10 cellular contexts compared by ENCODE assay signal in the genomic region with DNA sequence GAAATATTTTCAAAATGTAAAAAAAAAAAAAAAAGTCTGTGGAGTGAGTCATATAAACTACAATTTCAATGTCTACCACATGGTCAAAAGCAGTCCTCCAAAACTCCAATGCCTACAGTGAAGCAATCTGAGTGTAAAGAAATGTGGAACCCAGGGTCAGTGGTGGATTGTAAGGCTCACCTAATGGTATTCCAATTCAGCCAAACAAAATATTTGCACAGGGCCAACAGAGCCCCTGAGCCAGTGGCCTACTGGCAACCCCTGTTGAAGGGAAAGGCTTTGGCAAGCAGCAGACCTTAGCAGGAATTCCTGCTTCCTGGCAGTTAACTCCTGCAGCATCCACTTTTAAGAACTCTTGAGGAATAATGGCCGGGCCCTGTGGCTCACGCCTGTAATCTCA. TPM values are rescaled to one million over a fixed set of nuclear protein-coding genes. Genes with fewer than 3 reads are reported as not detected.
DNase-seq lines count a peak whose midpoint lies in the region; ATAC-seq and TF ChIP-seq lines count a peak whose summit lies in the region.
"Had no signal": no experiment of that assay in that cellular context is flagged by ENCODE, and none has a peak within 500 bp of the region (broad histone marks: within the 10 kb centered on the region; RNA-seq: fewer than 3 reads in every experiment).

No MANE protein-coding gene starts in this region.

- no peak overlapping the region for H3K27ac ChIP-seq in HEK293 (ENCODE audit: extremely low read depth, low read depth, low read length)
- no peak overlapping the region for H3K27ac ChIP-seq in liver (ENCODE audit: low read depth in 1 of 2, low read length in 2 of 2)
- H3K27ac ChIP-seq: KMS-11 had no signal

- H3K27me3 ChIP-seq in BJ (ENCODE audit: control insufficient read depth, insufficient read depth, low read length) = no peaks in the 10 kb centered on the region
- no peaks in the 10 kb centered on the region for H3K27me3 ChIP-seq in liver (ENCODE audit: control insufficient read depth in 4 of 4, insufficient read depth in 4 of 4, low read length in 3 of 4)
- H3K27me3 ChIP-seq: heart left ventricle had no signal

- H3K36me3 ChIP-seq in BJ (ENCODE audit: control insufficient read depth, insufficient read depth, low read length) = peaks cover under 1% of the 10 kb centered on the region; the same call in 1 of the 2 replicates
- peaks cover 15 to 68% of the 10 kb centered on the region in 2 experiments; a peak in 2 of 3 replicates for H3K36me3 ChIP-seq in HEK293 (ENCODE audit: control insufficient read depth in 2 of 2, insufficient read depth in 1 of 2, low read length in 2 of 2)
- peaks cover 0 to 2% (median 0%) of the 10 kb centered on the region in 4 donors for H3K36me3 ChIP-seq in liver (ENCODE audit: control insufficient read depth in 4 of 4, insufficient read depth in 3 of 4, low read depth in 1 of 4, low read length in 3 of 4)

- no peak for ATAC-seq in GM21390 (IDR thresholded peaks at IDR 0.05; ENCODE audit: unreplicated experiment)

- TF ChIP-seq CTCF in BJ (IDR thresholded peaks at IDR 0.05; ENCODE audit: insufficient read depth, low read depth, low read length) (no peak), HEK293 (tag by site-specific recombination; IDR thresholded peaks at IDR 0.05) (no peak), astrocyte of the cerebellum (IDR thresholded peaks at IDR 0.05; ENCODE audit: low read depth, low read length, missing control alignments) (no peak), liver (IDR thresholded peaks at IDR 0.05; ENCODE audit: low read depth, low read length, missing input control) (no peak)

- no peak overlapping the region for H3K9ac ChIP-seq in liver (ENCODE audit: low read depth in 1 of 2, low read length in 2 of 2)
- H3K9ac ChIP-seq: KMS-11 had no signal

- in situ Hi-C loops in astrocyte of the cerebellum (cut with HindIII; ENCODE audit: low sequenced_read_pairs) = no loop called here

- CTCF ChIA-PET in BJ (lab: Yijun Ruan, JAX) (interaction anchor here (0.6 to 1.2 kb wide), 2 partner anchors 59 to 79 kb away, joined by 4 to 6 read pairs; no protein-coding TSS in a partner anchor), HEK293 (lab: Yijun Ruan, JAX) (interaction anchor here (0.7 kb wide), 1 partner anchor 15 kb away, joined by 3 read pairs; no protein-coding TSS in a partner anchor)

- no peaks in the 10 kb centered on the region for H3K4me1 ChIP-seq in HEK293 (ENCODE audit: control insufficient read depth, insufficient read depth, low read length)
- H3K4me1 ChIP-seq in liver (ENCODE audit: control insufficient read depth in 4 of 4, insufficient read depth in 4 of 4, low read length in 3 of 4) = peaks cover 11 to 28% (median 14%) of the 10 kb centered on the region in 4 donors

- peak; percentile 32 to 49 for TF ChIP-seq RAD21 in liver (IDR thresholded peaks at IDR 0.05)

- 63% methylated on average over 2 of the region's 2 CpGs for WGBS in liver

- H3K9me3 ChIP-seq in HEK293 (ENCODE audit: control insufficient read depth, insufficient read depth, low read depth, low read length) = no peaks in the 10 kb centered on the region
- no peaks in the 10 kb centered on the region for H3K9me3 ChIP-seq in liver (ENCODE audit: control insufficient read depth in 4 of 4, low read length in 3 of 4)
- H3K9me3 ChIP-seq: heart left ventricle had no signal

- POLR2A ChIA-PET in BJ (lab: Charles Lee) (no interaction called here), HEK293 (lab: Yijun Ruan, JAX) (no interaction called here)

- H3K4me3 ChIP-seq in BJ (ENCODE audit: low read depth, low read length) (no peak overlapping the region), HEK293 (ENCODE audit: low read depth, low read length) (no peak overlapping the region), astrocyte of the cerebellum (ENCODE audit: low read depth, low read length) (no peak overlapping the region), liver (ENCODE audit: low read depth in 1 of 3, low read length in 3 of 3) (no peak overlapping the region)
- H3K4me3 ChIP-seq: heart left ventricle had no signal

- DNase-seq in BJ (ENCODE audit: low read depth) (peak; percentile 36), astrocyte of the cerebellum (ENCODE audit: low read depth) (peak; percentile 97), NCI-H524 treated with DMSO at 0.1 percent for 48 hours (lab: John Stamatoyannopoulos, UW) (no peak), activated T-cell treated with anti-CD3 and anti-CD28 coated beads for 4 hours (no peak)
- DNase-seq in activated CD4-positive, alpha-beta T cell treated with anti-CD3 and anti-CD28 coated beads for 48 hours = no peak

TF ChIP-seq in HEK293, 187 proteins besides CTCF, POLR2A, EP300 and RAD21 (continues in another document):
- TF ChIP-seq ZNF174 (tag by site-specific recombination; IDR thresholded peaks at IDR 0.05) (no peak), ZNF274 (IDR thresholded peaks at IDR 0.05; ENCODE audit: low read length) (no peak), ZNF274 (tag by site-specific recombination; IDR thresholded peaks at IDR 0.05; ENCODE audit: borderline replicate concordance) (no peak), ZSCAN4 (tag by site-specific recombination; IDR thresholded peaks at IDR 0.05) (no peak), ZNF24 (tag by site-specific recombination; IDR thresholded peaks at IDR 0.05) (no peak), ZXDB (tag by site-specific recombination; IDR thresholded peaks at IDR 0.05) (0 out of 2 replicates have a peak, but pooled peaks have one; percentile 33)

TF ChIP-seq in liver, 16 proteins besides CTCF, POLR2A, EP300 and RAD21 (continues in another document):
- peak; percentile 23 for TF ChIP-seq NR2F2 (IDR thresholded peaks at IDR 0.05)
- TF ChIP-seq HNF4A (conservative IDR thresholded peaks at IDR 0.05) = peak; percentile 71 to 76
- peak; percentile 45 for TF ChIP-seq MAX (IDR thresholded peaks at IDR 0.05)
- TF ChIP-seq, protein P1, sequence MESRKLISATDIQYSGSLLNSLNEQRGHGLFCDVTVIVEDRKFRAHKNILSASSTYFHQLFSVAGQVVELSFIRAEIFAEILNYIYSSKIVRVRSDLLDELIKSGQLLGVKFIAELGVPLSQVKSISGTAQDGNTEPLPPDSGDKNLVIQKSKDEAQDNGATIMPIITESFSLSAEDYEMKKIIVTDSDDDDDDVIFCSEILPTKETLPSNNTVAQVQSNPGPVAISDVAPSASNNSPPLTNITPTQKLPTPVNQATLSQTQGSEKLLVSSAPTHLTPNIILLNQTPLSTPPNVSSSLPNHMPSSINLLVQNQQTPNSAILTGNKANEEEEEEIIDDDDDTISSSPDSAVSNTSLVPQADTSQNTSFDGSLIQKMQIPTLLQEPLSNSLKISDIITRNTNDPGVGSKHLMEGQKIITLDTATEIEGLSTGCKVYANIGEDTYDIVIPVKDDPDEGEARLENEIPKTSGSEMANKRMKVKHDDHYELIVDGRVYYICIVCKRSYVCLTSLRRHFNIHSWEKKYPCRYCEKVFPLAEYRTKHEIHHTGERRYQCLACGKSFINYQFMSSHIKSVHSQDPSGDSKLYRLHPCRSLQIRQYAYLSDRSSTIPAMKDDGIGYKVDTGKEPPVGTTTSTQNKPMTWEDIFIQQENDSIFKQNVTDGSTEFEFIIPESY (IDR thresholded peaks at IDR 0.05) = peak; percentile 42
- peak; percentile 37 for TF ChIP-seq YY1 (IDR thresholded peaks at IDR 0.05)
- no peak for TF ChIP-seq TAF1 (conservative IDR thresholded peaks at IDR 0.05)
- peak; percentile 63 to 80 for TF ChIP-seq RXRA (IDR thresholded peaks at IDR 0.05)
- no peak for TF ChIP-seq FOXA2 (IDR thresholded peaks at IDR 0.05)
- no peak for TF ChIP-seq HNF4G (IDR thresholded peaks at IDR 0.05)
- no peak for TF ChIP-seq FOXA1 (IDR thresholded peaks at IDR 0.05)
- peak; percentile 56 for TF ChIP-seq SP1 (IDR thresholded peaks at IDR 0.05)
- peak in 1 of 2 donors; percentile 62 for TF ChIP-seq EGR1 (IDR thresholded peaks at IDR 0.05; ENCODE audit: low read depth in 2 of 2)
- peak; percentile 39 for TF ChIP-seq REST (IDR thresholded peaks at IDR 0.05)
- TF ChIP-seq JUND (IDR thresholded peaks at IDR 0.05) = peak; percentile 47 to 80
- peak in 1 of 2 donors; percentile 42 for TF ChIP-seq GABPA (IDR thresholded peaks at IDR 0.05 in 1 of 2, conservative IDR thresholded peaks at IDR 0.05 in 1 of 2)

RNA-seq across cellular contexts. Expression of gene DNMT1, which starts 3.4 kb away (rescaled TPM):
- 27.4 and 31.5 TPM in 2 replicates for polyA plus RNA-seq in BJ (2011; rRNA removed)
- 39.9 and 42.4 TPM in 2 replicates for polyA minus RNA-seq in BJ (2011; rRNA and poly(A)+ RNA removed)
- 10 to 100 TPM; 19.7 to 47.1 TPM for total RNA-seq in liver
- polyA plus RNA-seq in liver = 10 to 100 TPM in 1 of 2 donors, 1 to 10 TPM in 1; 8.7 to 20.3 TPM

RNA-seq across cellular contexts. Expression of gene S1PR2, which starts 39.8 kb away (rescaled TPM):
- polyA plus RNA-seq in BJ (2011; rRNA removed) = 10.4 and 12.5 TPM in 2 replicates
- polyA minus RNA-seq in BJ (2011; rRNA and poly(A)+ RNA removed) = 41.7 and 54.7 TPM in 2 replicates
- 1 to 10 TPM; 2.6 to 4.8 TPM for total RNA-seq in liver
- polyA plus RNA-seq in liver = 1 to 10 TPM; 1.2 to 4.0 TPM

Comparison
In these comparisons a context has a peak if more than half of its experiments do, and no peak if none do; other contexts are left out.
1. DNase-seq: peak in BJ (single experiment) and astrocyte of the cerebellum (single experiment); none in NCI-H524 treated with DMSO at 0.1 percent for 48 hours (single experiment), activated CD4-positive, alpha-beta T cell treated with anti-CD3 and anti-CD28 coated beads for 48 hours (single experiment) and activated T-cell treated with anti-CD3 and anti-CD28 coated beads for 4 hours (single experiment).